ENCODE assay signal across 1 cellular context in genomic region chr5:139341689-139342422, GRCh38.
TF ChIP-seq lines count a peak whose summit lies in the region.

TSS of gene PAIP2 (plus strand) at chr5:139341854. CDS start at chr5:139363785, 21,931 bp downstream.

TF ChIP-seq in HEK293, 187 proteins besides CTCF, POLR2A, EP300 and RAD21 (continued from another document and continues in another):
- TF ChIP-seq, protein P1, sequence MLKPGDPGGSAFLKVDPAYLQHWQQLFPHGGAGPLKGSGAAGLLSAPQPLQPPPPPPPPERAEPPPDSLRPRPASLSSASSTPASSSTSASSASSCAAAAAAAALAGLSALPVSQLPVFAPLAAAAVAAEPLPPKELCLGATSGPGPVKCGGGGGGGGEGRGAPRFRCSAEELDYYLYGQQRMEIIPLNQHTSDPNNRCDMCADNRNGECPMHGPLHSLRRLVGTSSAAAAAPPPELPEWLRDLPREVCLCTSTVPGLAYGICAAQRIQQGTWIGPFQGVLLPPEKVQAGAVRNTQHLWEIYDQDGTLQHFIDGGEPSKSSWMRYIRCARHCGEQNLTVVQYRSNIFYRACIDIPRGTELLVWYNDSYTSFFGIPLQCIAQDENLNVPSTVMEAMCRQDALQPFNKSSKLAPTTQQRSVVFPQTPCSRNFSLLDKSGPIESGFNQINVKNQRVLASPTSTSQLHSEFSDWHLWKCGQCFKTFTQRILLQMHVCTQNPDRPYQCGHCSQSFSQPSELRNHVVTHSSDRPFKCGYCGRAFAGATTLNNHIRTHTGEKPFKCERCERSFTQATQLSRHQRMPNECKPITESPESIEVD (tag by site-specific recombination; IDR thresholded peaks at IDR 0.05): no peak; the same call in 1 of the 2 replicates
- TF ChIP-seq ZNF677 (tag by site-specific recombination; IDR thresholded peaks at IDR 0.05) (no peak), ZNF561 (tag by site-specific recombination; IDR thresholded peaks at IDR 0.05; ENCODE audit: borderline replicate concordance) (peak; percentile 81; the same call in 1 of the 2 replicates), GLI4 (tag by site-specific recombination; IDR thresholded peaks at IDR 0.05) (peak; percentile 100), HOXD13 (CRISPR knock-in tag; IDR thresholded peaks at IDR 0.05; ENCODE audit: borderline replicate concordance) (no peak), ZNF514 (tag by site-specific recombination; IDR thresholded peaks at IDR 0.05) (no peak), IKZF3 (tag by site-specific recombination; IDR thresholded peaks at IDR 0.05) (peak; percentile 99), ZNF24 (tag by site-specific recombination; IDR thresholded peaks at IDR 0.05) (peak; percentile 96), GLIS2 (tag by site-specific recombination; IDR thresholded peaks at IDR 0.05) (peak; percentile 29; the same call in 1 of the 2 replicates), ZNF302 (tag by site-specific recombination; IDR thresholded peaks at IDR 0.05; ENCODE audit: low read depth) (no peak), ZNF530 (tag by site-specific recombination; IDR thresholded peaks at IDR 0.05; ENCODE audit: low read depth) (no peak), ZNF16 (tag by site-specific recombination; IDR thresholded peaks at IDR 0.05; ENCODE audit: low read depth) (no peak), ZNF404 (tag by site-specific recombination; IDR thresholded peaks at IDR 0.05) (no peak), AEBP2 (tag by site-specific recombination; IDR thresholded peaks at IDR 0.05; ENCODE audit: borderline replicate concordance) (no peak), ZNF132 (tag by site-specific recombination; IDR thresholded peaks at IDR 0.05; ENCODE audit: borderline replicate concordance) (no peak), ZNF174 (tag by site-specific recombination; IDR thresholded peaks at IDR 0.05) (no peak), ZNF473 (tag by site-specific recombination; IDR thresholded peaks at IDR 0.05) (no peak), ZNF391 (tag by site-specific recombination; IDR thresholded peaks at IDR 0.05; ENCODE audit: borderline replicate concordance, low read depth) (peak; percentile 95), KLF1 (tag by site-specific recombination; IDR thresholded peaks at IDR 0.05) (peak; percentile 92), ZNF426 (tag by site-specific recombination; IDR thresholded peaks at IDR 0.05) (no peak), ZNF791 (tag by site-specific recombination; IDR thresholded peaks at IDR 0.05) (peak; percentile 76; the same call in 1 of the 2 replicates), ZNF560 (tag by site-specific recombination; IDR thresholded peaks at IDR 0.05; ENCODE audit: borderline replicate concordance) (no peak), MZF1 (tag by site-specific recombination; IDR thresholded peaks at IDR 0.05; ENCODE audit: borderline replicate concordance) (peak; percentile 84; the same call in 1 of the 2 replicates), ZXDB (tag by site-specific recombination; IDR thresholded peaks at IDR 0.05) (peak; percentile 97), REST (tag by site-specific recombination; IDR thresholded peaks at IDR 0.05) (peak; percentile 77), RBAK (tag by site-specific recombination; IDR thresholded peaks at IDR 0.05) (peak; percentile 58; the same call in 1 of the 2 replicates), ZNF488 (tag by site-specific recombination; IDR thresholded peaks at IDR 0.05) (no peak), ZNF416 (tag by site-specific recombination; IDR thresholded peaks at IDR 0.05) (no peak), ZNF311 (tag by site-specific recombination; IDR thresholded peaks at IDR 0.05; ENCODE audit: borderline replicate concordance) (no peak), ZNF274 (IDR thresholded peaks at IDR 0.05; ENCODE audit: low read length) (no peak), ZNF274 (tag by site-specific recombination; IDR thresholded peaks at IDR 0.05; ENCODE audit: borderline replicate concordance) (no peak), ZNF707 (tag by site-specific recombination; IDR thresholded peaks at IDR 0.05) (no peak; the same call in 1 of the 2 replicates), ZNF292 (tag by site-specific recombination; IDR thresholded peaks at IDR 0.05; ENCODE audit: borderline replicate concordance, low read depth) (no peak), ZNF777 (tag by site-specific recombination; IDR thresholded peaks at IDR 0.05; ENCODE audit: borderline replicate concordance) (peak; percentile 100), ZNF350 (tag by site-specific recombination; IDR thresholded peaks at IDR 0.05) (no peak), ZNF76 (tag by site-specific recombination; IDR thresholded peaks at IDR 0.05; ENCODE audit: borderline replicate concordance, low read depth) (peak; percentile 90), ZNF37A (tag by site-specific recombination; IDR thresholded peaks at IDR 0.05) (no peak), EGR2 (tag by site-specific recombination; IDR thresholded peaks at IDR 0.05; ENCODE audit: low read depth) (peak; percentile 89), TCF7L2 (IDR thresholded peaks at IDR 0.05; ENCODE audit: borderline replicate concordance, low read depth, low read length) (no peak), KLF10 (tag by site-specific recombination; IDR thresholded peaks at IDR 0.05) (peak; percentile 75), ZNF600 (tag by site-specific recombination; IDR thresholded peaks at IDR 0.05) (no peak), ZNF529 (tag by site-specific recombination; IDR thresholded peaks at IDR 0.05; ENCODE audit: insufficient replicate concordance) (no peak), ZNF112 (tag by site-specific recombination; IDR thresholded peaks at IDR 0.05) (no peak), ZBTB7A (tag by site-specific recombination; IDR thresholded peaks at IDR 0.05; ENCODE audit: low read depth) (peak; percentile 86), ZNF155 (tag by site-specific recombination; IDR thresholded peaks at IDR 0.05) (no peak), ZNF670 (tag by site-specific recombination; IDR thresholded peaks at IDR 0.05; ENCODE audit: low read depth) (no peak), OVOL3 (tag by site-specific recombination; IDR thresholded peaks at IDR 0.05) (peak; percentile 88)
- TF ChIP-seq, protein P2, sequence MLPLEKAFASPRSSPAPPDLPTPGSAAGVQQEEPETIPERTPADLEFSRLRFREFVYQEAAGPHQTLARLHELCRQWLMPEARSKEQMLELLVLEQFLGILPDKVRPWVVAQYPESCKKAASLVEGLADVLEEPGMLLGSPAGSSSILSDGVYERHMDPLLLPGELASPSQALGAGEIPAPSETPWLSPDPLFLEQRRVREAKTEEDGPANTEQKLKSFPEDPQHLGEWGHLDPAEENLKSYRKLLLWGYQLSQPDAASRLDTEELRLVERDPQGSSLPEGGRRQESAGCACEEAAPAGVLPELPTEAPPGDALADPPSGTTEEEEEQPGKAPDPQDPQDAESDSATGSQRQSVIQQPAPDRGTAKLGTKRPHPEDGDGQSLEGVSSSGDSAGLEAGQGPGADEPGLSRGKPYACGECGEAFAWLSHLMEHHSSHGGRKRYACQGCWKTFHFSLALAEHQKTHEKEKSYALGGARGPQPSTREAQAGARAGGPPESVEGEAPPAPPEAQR (tag by site-specific recombination; IDR thresholded peaks at IDR 0.05): peak; percentile 78; the same call in 1 of the 2 replicates
- TF ChIP-seq, protein P3, sequence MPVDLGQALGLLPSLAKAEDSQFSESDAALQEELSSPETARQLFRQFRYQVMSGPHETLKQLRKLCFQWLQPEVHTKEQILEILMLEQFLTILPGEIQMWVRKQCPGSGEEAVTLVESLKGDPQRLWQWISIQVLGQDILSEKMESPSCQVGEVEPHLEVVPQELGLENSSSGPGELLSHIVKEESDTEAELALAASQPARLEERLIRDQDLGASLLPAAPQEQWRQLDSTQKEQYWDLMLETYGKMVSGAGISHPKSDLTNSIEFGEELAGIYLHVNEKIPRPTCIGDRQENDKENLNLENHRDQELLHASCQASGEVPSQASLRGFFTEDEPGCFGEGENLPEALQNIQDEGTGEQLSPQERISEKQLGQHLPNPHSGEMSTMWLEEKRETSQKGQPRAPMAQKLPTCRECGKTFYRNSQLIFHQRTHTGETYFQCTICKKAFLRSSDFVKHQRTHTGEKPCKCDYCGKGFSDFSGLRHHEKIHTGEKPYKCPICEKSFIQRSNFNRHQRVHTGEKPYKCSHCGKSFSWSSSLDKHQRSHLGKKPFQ (tag by site-specific recombination; IDR thresholded peaks at IDR 0.05): peak; percentile 66; the same call in 1 of the 2 replicates
- TF ChIP-seq, protein P4, sequence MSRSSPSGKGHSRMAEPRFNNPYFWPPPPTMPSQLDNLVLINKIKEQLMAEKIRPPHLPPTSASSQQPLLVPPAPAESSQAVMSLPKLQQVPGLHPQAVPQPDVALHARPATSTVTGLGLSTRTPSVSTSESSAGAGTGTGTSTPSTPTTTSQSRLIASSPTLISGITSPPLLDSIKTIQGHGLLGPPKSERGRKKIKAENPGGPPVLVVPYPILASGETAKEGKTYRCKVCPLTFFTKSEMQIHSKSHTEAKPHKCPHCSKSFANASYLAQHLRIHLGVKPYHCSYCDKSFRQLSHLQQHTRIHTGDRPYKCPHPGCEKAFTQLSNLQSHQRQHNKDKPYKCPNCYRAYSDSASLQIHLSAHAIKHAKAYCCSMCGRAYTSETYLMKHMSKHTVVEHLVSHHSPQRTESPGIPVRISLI (tag by site-specific recombination; IDR thresholded peaks at IDR 0.05): peak; percentile 100
- TF ChIP-seq, protein P5, sequence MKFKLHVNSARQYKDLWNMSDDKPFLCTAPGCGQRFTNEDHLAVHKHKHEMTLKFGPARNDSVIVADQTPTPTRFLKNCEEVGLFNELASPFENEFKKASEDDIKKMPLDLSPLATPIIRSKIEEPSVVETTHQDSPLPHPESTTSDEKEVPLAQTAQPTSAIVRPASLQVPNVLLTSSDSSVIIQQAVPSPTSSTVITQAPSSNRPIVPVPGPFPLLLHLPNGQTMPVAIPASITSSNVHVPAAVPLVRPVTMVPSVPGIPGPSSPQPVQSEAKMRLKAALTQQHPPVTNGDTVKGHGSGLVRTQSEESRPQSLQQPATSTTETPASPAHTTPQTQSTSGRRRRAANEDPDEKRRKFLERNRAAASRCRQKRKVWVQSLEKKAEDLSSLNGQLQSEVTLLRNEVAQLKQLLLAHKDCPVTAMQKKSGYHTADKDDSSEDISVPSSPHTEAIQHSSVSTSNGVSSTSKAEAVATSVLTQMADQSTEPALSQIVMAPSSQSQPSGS (tag by site-specific recombination; IDR thresholded peaks at IDR 0.05; ENCODE audit: low read depth): peak; percentile 59
- TF ChIP-seq, protein P6, sequence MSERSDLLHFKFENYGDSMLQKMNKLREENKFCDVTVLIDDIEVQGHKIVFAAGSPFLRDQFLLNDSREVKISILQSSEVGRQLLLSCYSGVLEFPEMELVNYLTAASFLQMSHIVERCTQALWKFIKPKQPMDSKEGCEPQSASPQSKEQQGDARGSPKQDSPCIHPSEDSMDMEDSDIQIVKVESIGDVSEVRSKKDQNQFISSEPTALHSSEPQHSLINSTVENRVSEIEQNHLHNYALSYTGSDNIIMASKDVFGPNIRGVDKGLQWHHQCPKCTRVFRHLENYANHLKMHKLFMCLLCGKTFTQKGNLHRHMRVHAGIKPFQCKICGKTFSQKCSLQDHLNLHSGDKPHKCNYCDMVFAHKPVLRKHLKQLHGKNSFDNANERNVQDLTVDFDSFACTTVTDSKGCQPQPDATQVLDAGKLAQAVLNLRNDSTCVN (tag by site-specific recombination; optimal IDR thresholded peaks at IDR 0.05): peak; percentile 99
- TF ChIP-seq, protein P7, sequence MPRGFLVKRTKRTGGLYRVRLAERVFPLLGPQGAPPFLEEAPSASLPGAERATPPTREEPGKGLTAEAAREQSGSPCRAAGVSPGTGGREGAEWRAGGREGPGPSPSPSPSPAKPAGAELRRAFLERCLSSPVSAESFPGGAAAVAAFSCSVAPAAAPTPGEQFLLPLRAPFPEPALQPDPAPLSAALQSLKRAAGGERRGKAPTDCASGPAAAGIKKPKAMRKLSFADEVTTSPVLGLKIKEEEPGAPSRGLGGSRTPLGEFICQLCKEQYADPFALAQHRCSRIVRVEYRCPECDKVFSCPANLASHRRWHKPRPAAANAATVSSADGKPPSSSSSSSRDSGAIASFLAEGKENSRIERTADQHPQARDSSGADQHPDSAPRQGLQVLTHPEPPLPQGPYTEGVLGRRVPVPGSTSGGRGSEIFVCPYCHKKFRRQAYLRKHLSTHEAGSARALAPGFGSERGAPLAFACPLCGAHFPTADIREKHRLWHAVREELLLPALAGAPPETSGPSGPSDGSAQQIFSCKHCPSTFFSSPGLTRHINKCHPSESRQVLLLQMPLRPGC (tag by site-specific recombination; IDR thresholded peaks at IDR 0.05): peak; percentile 39
